In the genomic region with DNA sequence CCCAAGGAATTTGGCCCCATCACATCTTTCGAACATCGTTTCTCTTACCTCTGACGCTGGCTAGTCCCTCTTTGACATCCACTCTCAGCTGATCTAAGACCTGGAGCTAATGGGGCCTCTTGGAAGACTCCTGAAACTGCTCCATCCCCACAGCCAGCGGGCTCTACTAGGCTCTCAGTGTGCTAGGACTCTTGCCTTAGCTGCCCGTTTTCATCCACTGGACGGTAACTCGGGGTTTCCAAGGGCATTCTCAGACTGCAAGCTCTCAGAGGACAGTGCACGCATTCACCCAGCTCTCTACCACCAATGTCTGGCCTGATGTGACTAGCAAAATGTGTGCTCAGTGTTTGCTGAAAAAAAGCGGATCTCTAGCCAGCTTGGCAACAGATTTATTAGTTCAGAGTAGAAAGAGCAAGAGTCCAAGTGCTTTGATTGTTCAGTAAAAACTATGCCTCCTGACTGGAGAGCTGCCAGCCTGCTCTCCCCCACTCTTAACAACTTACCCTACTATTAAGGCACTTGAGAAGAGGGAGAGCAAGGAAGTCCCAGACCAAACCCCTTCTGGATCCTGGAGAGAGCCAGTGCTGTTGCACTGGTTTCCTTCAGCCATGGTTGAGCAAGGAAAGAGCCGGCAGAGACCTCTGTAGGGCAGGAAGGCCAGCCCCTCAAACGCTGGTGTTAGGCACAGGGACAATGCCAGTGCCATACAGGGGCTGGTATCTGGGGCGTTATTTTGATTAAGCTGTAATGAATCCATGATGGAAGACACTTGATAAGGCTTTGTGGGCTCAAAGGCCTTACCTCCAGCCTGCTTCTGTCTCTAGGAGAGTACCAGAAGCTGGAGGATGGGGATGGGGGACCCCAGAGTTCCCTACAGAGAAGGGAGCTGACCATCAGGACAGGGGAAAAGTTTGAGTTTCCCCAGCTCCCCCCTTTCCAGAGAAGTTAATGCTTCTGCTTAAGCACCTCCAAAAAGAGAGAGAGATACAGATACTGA, we compare ENCODE assay signal across 8 cellular contexts. TPM values are rescaled to one million over a fixed set of nuclear protein-coding genes. Genes with fewer than 3 reads are reported as not detected.
A peak's percentile ranks its signal among the peaks of the same experiment; 100 is the strongest.
DNase-seq lines count a peak whose midpoint lies in the region; ATAC-seq and TF ChIP-seq lines count a peak whose summit lies in the region.

No MANE protein-coding gene starts in this region.

- H3K4me2 ChIP-seq in parathyroid adenoma (ENCODE audit: low read length) = peak overlapping the region; percentile 65

- no peaks in the 10 kb centered on the region for H3K27me3 Mint-ChIP-seq in activated CD4-positive, alpha-beta T cell treated with anti-CD3 and anti-CD28 coated beads, Interleukin-2, amount 10 ng/mL, durations not matched to agents 7 days and 5 days

- H3K27me3 ChIP-seq in esophagus (ENCODE audit: control insufficient read depth in 1 of 2, insufficient read depth in 2 of 2, low read length in 2 of 2) (no peaks in the 10 kb centered on the region), parathyroid adenoma (ENCODE audit: control insufficient read depth, insufficient read depth, low read length) (no peaks in the 10 kb centered on the region)

- no peaks in the 10 kb centered on the region for H3K79me2 ChIP-seq in parathyroid adenoma

- H3K27ac Mint-ChIP-seq in activated CD4-positive, alpha-beta T cell treated with anti-CD3 and anti-CD28 coated beads, Interleukin-2, amount 10 ng/mL, durations not matched to agents 7 days and 5 days = peak overlapping the region; percentile 90

- peak overlapping the region; percentile 74 for H3K4me3 Mint-ChIP-seq in activated CD4-positive, alpha-beta T cell treated with anti-CD3 and anti-CD28 coated beads, Interleukin-2, amount 10 ng/mL, durations not matched to agents 7 days and 5 days

- TF ChIP-seq CTCF in RWPE1 (conservative IDR thresholded peaks at IDR 0.05; ENCODE audit: low read depth) (no peak), parathyroid adenoma (IDR thresholded peaks at IDR 0.05) (no peak)

- 37% methylated on average over 12 of the region's 12 CpGs for WGBS in esophagus, 2 donors

- H2AFZ ChIP-seq in parathyroid adenoma = peak overlapping the region; percentile 66

- H3K36me3 ChIP-seq in esophagus (ENCODE audit: control insufficient read depth in 2 of 2, insufficient read depth in 2 of 2, low read length in 1 of 2) (peaks cover 22 to 55% of the 10 kb centered on the region in 2 donors), parathyroid adenoma (ENCODE audit: control insufficient read depth, insufficient read depth, low read length) (no peaks in the 10 kb centered on the region)

- no peak for ATAC-seq in GM18907 (IDR thresholded peaks at IDR 0.05; ENCODE audit: unreplicated experiment)

- H3K27ac ChIP-seq in RWPE1 (peak overlapping the region; percentile 95), esophagus (ENCODE audit: low read depth in 2 of 2, low read length in 1 of 2) (peak overlapping the region; percentile 89 to 99), parathyroid adenoma (peak overlapping the region; percentile 94)

- H3K9ac ChIP-seq in parathyroid adenoma = no peak overlapping the region

- DNase-seq in activated CD4-positive, alpha-beta T cell treated with anti-CD3 and anti-CD28 coated beads, Interleukin-2, amount 10 ng/mL, durations not matched to agents 7 days and 5 days = no peak
- no peak for DNase-seq in activated CD4-positive, alpha-beta T cell treated with anti-CD3 and anti-CD28 coated beads, Interleukin-2, amount 50 U/mL, for 4 hours
- DNase-seq in RWPE1 (ENCODE audit: low spot score) = no peak
- DNase-seq in islet precursor cell = no peak
- DNase-seq in UCSD-AML1 (lab: John Stamatoyannopoulos, UW; ENCODE audit: unreplicated experiment) = no peak

- CTCF ChIA-PET in activated CD4-positive, alpha-beta T cell treated with anti-CD3 and anti-CD28 coated beads, Interleukin-2, amount 10 ng/mL, durations not matched to agents 7 days and 5 days (lab: Charles Lee) = interaction anchor here (0.6 to 2.2 kb wide), 11 partner anchors 8 to 919 kb away, joined by 3 to 7 read pairs (median 4); a partner anchor contains a TSS
- CTCF ChIA-PET in RWPE1 (lab: Yijun Ruan, JAX) = interaction anchor here (0.6 to 0.7 kb wide), 2 partner anchors 11 to 15 kb away, joined by 3 read pairs; no protein-coding TSS in a partner anchor

- POLR2A ChIA-PET in activated CD4-positive, alpha-beta T cell treated with anti-CD3 and anti-CD28 coated beads, Interleukin-2, amount 10 ng/mL, durations not matched to agents 7 days and 5 days (lab: Charles Lee) = interaction anchor here (1.1 to 2.4 kb wide), 2 partner anchors 11 to 15 kb away, joined by 3 to 6 read pairs; no protein-coding TSS in a partner anchor
- POLR2A ChIA-PET in RWPE1 (lab: Yijun Ruan, JAX; ENCODE audit: low non-redundant PET) = interaction anchor here (0.5 to 2.2 kb wide), 3 partner anchors 9 to 198 kb away, joined by 3 to 6 read pairs (median 3); a partner anchor contains a TSS

- H3K4me3 ChIP-seq in esophagus (ENCODE audit: low read depth in 1 of 2, low read length in 2 of 2) = peak overlapping the region; percentile 49 to 55
- H3K4me3 ChIP-seq in parathyroid adenoma (ENCODE audit: low read depth, low read length) = peak overlapping the region; percentile 56

- peaks cover 46% of the 10 kb centered on the region for H3K4me1 Mint-ChIP-seq in activated CD4-positive, alpha-beta T cell treated with anti-CD3 and anti-CD28 coated beads, Interleukin-2, amount 10 ng/mL, durations not matched to agents 7 days and 5 days

- no peaks in the 10 kb centered on the region for H3K9me3 Mint-ChIP-seq in activated CD4-positive, alpha-beta T cell treated with anti-CD3 and anti-CD28 coated beads, Interleukin-2, amount 10 ng/mL, durations not matched to agents 7 days and 5 days

- H3K4me1 ChIP-seq in esophagus (ENCODE audit: control insufficient read depth in 2 of 2, insufficient read depth in 2 of 2, low read length in 1 of 2) (peaks cover 5 to 35% of the 10 kb centered on the region in 2 donors), parathyroid adenoma (peaks cover 10% of the 10 kb centered on the region)

- H3K9me3 ChIP-seq in esophagus (ENCODE audit: control insufficient read depth in 2 of 2, insufficient read depth in 1 of 2, low read depth in 1 of 2, low read length in 1 of 2) (no peaks in the 10 kb centered on the region), parathyroid adenoma (ENCODE audit: control insufficient read depth, low read length) (no peaks in the 10 kb centered on the region)

- H3K36me3 Mint-ChIP-seq in activated CD4-positive, alpha-beta T cell treated with anti-CD3 and anti-CD28 coated beads, Interleukin-2, amount 10 ng/mL, durations not matched to agents 7 days and 5 days (ENCODE audit: low read depth) = peaks cover 67% of the 10 kb centered on the region

RNA-seq across cellular contexts. Expression of a gene that starts 9.2 kb away (rescaled TPM):
- 10 to 100 TPM; 76.7 to 79.8 TPM for total RNA-seq in activated CD4-positive, alpha-beta T cell treated with anti-CD3 and anti-CD28 coated beads, Interleukin-2, amount 10 ng/mL, durations not matched to agents 7 days and 5 days
- polyA plus RNA-seq in esophagus = 10 to 100 TPM; 39.6 to 40.0 TPM

RNA-seq across cellular contexts. Expression of a gene that starts 15.6 kb away (rescaled TPM):
- 100 to 1,000 TPM; 229 to 235 TPM for total RNA-seq in activated CD4-positive, alpha-beta T cell treated with anti-CD3 and anti-CD28 coated beads, Interleukin-2, amount 10 ng/mL, durations not matched to agents 7 days and 5 days
- 10 to 100 TPM; 22.8 to 32.5 TPM for polyA plus RNA-seq in esophagus

RNA-seq across cellular contexts. Expression of a gene that starts 38.0 kb away (rescaled TPM):
- total RNA-seq in activated CD4-positive, alpha-beta T cell treated with anti-CD3 and anti-CD28 coated beads, Interleukin-2, amount 10 ng/mL, durations not matched to agents 7 days and 5 days = 10 to 100 TPM; 47.7 to 50.2 TPM
- 10 to 100 TPM; 15.0 to 16.1 TPM for polyA plus RNA-seq in esophagus

RNA-seq across cellular contexts. Expression of a gene that starts 39.5 kb away (rescaled TPM):
- 10 to 100 TPM; 61.0 to 67.1 TPM for total RNA-seq in activated CD4-positive, alpha-beta T cell treated with anti-CD3 and anti-CD28 coated beads, Interleukin-2, amount 10 ng/mL, durations not matched to agents 7 days and 5 days
- polyA plus RNA-seq in esophagus = 10 to 100 TPM; 25.7 to 35.2 TPM

RNA-seq across cellular contexts. Expression of a gene that starts 57.9 kb away (rescaled TPM):
- total RNA-seq in activated CD4-positive, alpha-beta T cell treated with anti-CD3 and anti-CD28 coated beads, Interleukin-2, amount 10 ng/mL, durations not matched to agents 7 days and 5 days = 1 to 10 TPM in 1 of 2 experiments, under 1 TPM in 1; 1.00 to 3.3 TPM
- 10 to 100 TPM; 18.4 to 19.8 TPM for polyA plus RNA-seq in esophagus
